ENCODE assay signal across 8 cellular contexts in genomic region chr2:131493199-131494018, GRCh38. TPM values are rescaled to one million over a fixed set of nuclear protein-coding genes. Genes with fewer than 3 reads are reported as not detected.
DNase-seq lines count a peak whose midpoint lies in the region; ATAC-seq and TF ChIP-seq lines count a peak whose summit lies in the region.

No MANE protein-coding gene starts in this region.

- ATAC-seq in GM18517 (IDR thresholded peaks at IDR 0.05; ENCODE audit: unreplicated experiment) = peak; percentile 31

- H3K4me1 ChIP-seq in HEK293 (ENCODE audit: control insufficient read depth, insufficient read depth, low read length) (0 out of 2 replicates have a peak, but pooled peaks cover 2% of the 10 kb centered on the region), ectodermal cell (ENCODE audit: control insufficient read depth, insufficient read depth, low read length) (peaks cover 5% of the 10 kb centered on the region), muscle layer of duodenum (ENCODE audit: control insufficient read depth in 1 of 2, insufficient read depth in 2 of 2, low read length in 2 of 2) (peaks cover 0 to 27% of the 10 kb centered on the region in 2 donors)

- H3K36me3 ChIP-seq in HEK293 (ENCODE audit: control insufficient read depth in 2 of 2, insufficient read depth in 1 of 2, low read length in 2 of 2) (peaks cover 0 to 43% of the 10 kb centered on the region in 2 experiments; a peak in 2 of 3 replicates), ectodermal cell (ENCODE audit: control insufficient read depth, insufficient read depth, low read length) (no peaks in the 10 kb centered on the region), muscle layer of duodenum (ENCODE audit: control insufficient read depth in 1 of 2, insufficient read depth in 2 of 2, low read length in 2 of 2) (peaks cover 0 to 5% of the 10 kb centered on the region in 2 donors)

- 2 to 3% methylated on average over 41 of the region's 41 CpGs for WGBS in ectodermal cell, 2 experiments

- H3K27me3 ChIP-seq in ectodermal cell (ENCODE audit: control insufficient read depth, insufficient read depth, low read length, poor library complexity, severe bottlenecking) = no peaks in the 10 kb centered on the region
- H3K27me3 ChIP-seq in muscle layer of duodenum (ENCODE audit: low read depth, low read length) = no peaks in the 10 kb centered on the region

- POLR2A ChIA-PET in HEK293 (lab: Yijun Ruan, JAX) = interaction anchor here (0.9 to 1.3 kb wide), 3 partner anchors 9 to 189 kb away, joined by 3 to 6 read pairs (median 5); no protein-coding TSS in a partner anchor

- H3K27ac ChIP-seq in HEK293 (ENCODE audit: extremely low read depth, low read depth, low read length) (peak overlapping the region; percentile 88), ectodermal cell (ENCODE audit: insufficient read depth, low read depth, low read length, poor library complexity, severe bottlenecking) (peak overlapping the region; percentile 85), muscle layer of duodenum (ENCODE audit: low read length) (peak overlapping the region; percentile 79)

- CTCF ChIA-PET in HEK293 (lab: Yijun Ruan, JAX) = interaction anchor here (0.6 to 2.5 kb wide), 13 partner anchors 9 to 393 kb away, joined by 3 to 16 read pairs (median 3); partner anchors contain the start of gene CCDC74A

- H3K9me3 ChIP-seq in HEK293 (ENCODE audit: control insufficient read depth, insufficient read depth, low read depth, low read length) (no peaks in the 10 kb centered on the region), ectodermal cell (ENCODE audit: control insufficient read depth, low read length) (no peaks in the 10 kb centered on the region), muscle layer of duodenum (ENCODE audit: control insufficient read depth in 1 of 2, low read length in 2 of 2) (no peaks in the 10 kb centered on the region)

- H3K4me3 ChIP-seq in HEK293 (ENCODE audit: low read depth, low read length) = peak overlapping the region; percentile 51
- peak overlapping the region; percentile 85 for H3K4me3 ChIP-seq in ectodermal cell (ENCODE audit: insufficient read depth, low read depth, low read length)
- peak overlapping the region; percentile 80 to 83 for H3K4me3 ChIP-seq in muscle layer of duodenum (ENCODE audit: low read depth in 1 of 2, low read length in 2 of 2)

- peak; percentile 31 for DNase-seq in NCI-H146 treated with DMSO at 0.1 percent for 48 hours (lab: John Stamatoyannopoulos, UW; ENCODE audit: unreplicated experiment)
- no peak for DNase-seq in NCI-H2081 treated with DMSO at 0.1 percent for 48 hours (lab: John Stamatoyannopoulos, UW)
- DNase-seq in NCI-H2029 treated with DMSO at 0.1 percent for 48 hours (lab: John Stamatoyannopoulos, UW) = no peak
- no peak for DNase-seq in GDM1 (lab: John Stamatoyannopoulos, UW)

- TF ChIP-seq CTCF in HEK293 (tag by site-specific recombination; IDR thresholded peaks at IDR 0.05) = no peak

TF ChIP-seq in HEK293, 187 proteins besides CTCF, POLR2A, EP300 and RAD21:
- 0 out of 2 replicates have a peak, but pooled peaks have one; percentile 3 for TF ChIP-seq ZNF692 (tag by site-specific recombination; IDR thresholded peaks at IDR 0.05)
- TF ChIP-seq, protein P1, sequence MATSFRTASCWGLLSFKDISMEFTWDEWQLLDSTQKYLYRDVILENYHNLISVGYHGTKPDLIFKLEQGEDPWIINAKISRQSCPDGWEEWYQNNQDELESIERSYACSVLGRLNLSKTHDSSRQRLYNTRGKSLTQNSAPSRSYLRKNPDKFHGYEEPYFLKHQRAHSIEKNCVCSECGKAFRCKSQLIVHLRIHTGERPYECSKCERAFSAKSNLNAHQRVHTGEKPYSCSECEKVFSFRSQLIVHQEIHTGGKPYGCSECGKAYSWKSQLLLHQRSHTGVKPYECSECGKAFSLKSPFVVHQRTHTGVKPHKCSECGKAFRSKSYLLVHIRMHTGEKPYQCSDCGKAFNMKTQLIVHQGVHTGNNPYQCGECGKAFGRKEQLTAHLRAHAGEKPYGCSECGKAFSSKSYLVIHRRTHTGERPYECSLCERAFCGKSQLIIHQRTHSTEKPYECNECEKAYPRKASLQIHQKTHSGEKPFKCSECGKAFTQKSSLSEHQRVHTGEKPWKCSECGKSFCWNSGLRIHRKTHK (tag by site-specific recombination; IDR thresholded peaks at IDR 0.05) = no peak

RNA-seq across cellular contexts. Expression of gene MZT2A, which starts 1.2 kb away (rescaled TPM):
- 76.1 TPM for polyA plus RNA-seq in ectodermal cell (2013, experiment 1 of 4)
- polyA plus RNA-seq in ectodermal cell (2013, experiment 2 of 4) = 72.7 TPM
- 93.4 TPM for polyA plus RNA-seq in ectodermal cell (2013, experiment 3 of 4)
- 110 TPM for polyA plus RNA-seq in ectodermal cell (2013, experiment 4 of 4)

RNA-seq across cellular contexts. Expression of gene TUBA3D, which starts 17.5 kb away (rescaled TPM):
- polyA plus RNA-seq in ectodermal cell (2013, experiment 1 of 4) = not detected
- polyA plus RNA-seq in ectodermal cell (2013, experiment 2 of 4) = not detected
- not detected for polyA plus RNA-seq in ectodermal cell (2013, experiment 3 of 4)
- polyA plus RNA-seq in ectodermal cell (2013, experiment 4 of 4) = not detected

RNA-seq across cellular contexts. Expression of gene CCDC74A, which starts 34.3 kb away (rescaled TPM):
- polyA plus RNA-seq in ectodermal cell (2013, experiment 1 of 4) = 35.9 TPM
- polyA plus RNA-seq in ectodermal cell (2013, experiment 2 of 4) = 27.0 TPM
- 39.3 TPM for polyA plus RNA-seq in ectodermal cell (2013, experiment 3 of 4)
- polyA plus RNA-seq in ectodermal cell (2013, experiment 4 of 4) = 35.6 TPM
